Comparison of ENCODE assay signal across 15 cellular contexts in genomic region chr5:74848553-74849025, GRCh38. TPM values are rescaled to one million over a fixed set of nuclear protein-coding genes. Genes with fewer than 3 reads are reported as not detected.
"Had no signal": no experiment of that assay in that cellular context is flagged by ENCODE, and none has a peak within 500 bp of the region (broad histone marks: within the 10 kb centered on the region; RNA-seq: fewer than 3 reads in every experiment).

No MANE protein-coding gene starts in this region.

- H3K27ac ChIP-seq: ascending aorta, breast epithelium, gastroesophageal sphincter, heart left ventricle, upper lobe of right lung had no signal

- H3K4me3 ChIP-seq: ascending aorta, breast epithelium, gastroesophageal sphincter, heart left ventricle, upper lobe of right lung had no signal

- H3K27me3 Mint-ChIP-seq: activated CD4-positive, alpha-beta T cell treated with anti-CD3 and anti-CD28 coated beads, Interleukin-2, amount 10 ng/mL, durations not matched to agents 24 days and 14 days; memory B cell; stimulated activated naive B cell treated with anti-CD40 and anti-IgM and Interleukin-4, amounts not matched to agents 10 μg/mL and 1 μg/mL and 100 μg/mL, for 72 hours had no signal

- H3K4me3 Mint-ChIP-seq: activated CD4-positive, alpha-beta T cell treated with anti-CD3 and anti-CD28 coated beads, Interleukin-2, amount 10 ng/mL, durations not matched to agents 24 days and 14 days; activated CD8-positive, alpha-beta T cell treated with anti-CD3 and anti-CD28 coated beads, Interleukin-2, amount 10 ng/mL, durations not matched to agents 7 days and 5 days; activated naive CD4-positive, alpha-beta T cell treated with anti-CD3 and anti-CD28 coated beads for 36 hours; activated T-cell treated with anti-CD3 and anti-CD28 coated beads, Interleukin-2, amount 50 U/mL, for 4 hours; immature natural killer cell; memory B cell; stimulated activated naive B cell treated with anti-CD40 and anti-IgM and Interleukin-4, amounts not matched to agents 10 μg/mL and 1 μg/mL and 100 μg/mL, for 72 hours had no signal

- H3K36me3 ChIP-seq: ascending aorta, breast epithelium, gastroesophageal sphincter, heart left ventricle, upper lobe of right lung had no signal

- H3K27ac Mint-ChIP-seq: activated CD4-positive, alpha-beta T cell treated with anti-CD3 and anti-CD28 coated beads, Interleukin-2, amount 10 ng/mL, durations not matched to agents 24 days and 14 days; activated CD8-positive, alpha-beta T cell treated with anti-CD3 and anti-CD28 coated beads, Interleukin-2, amount 10 ng/mL, durations not matched to agents 7 days and 5 days; activated naive CD4-positive, alpha-beta T cell treated with anti-CD3 and anti-CD28 coated beads for 36 hours; memory B cell; stimulated activated naive B cell treated with anti-CD40 and anti-IgM and Interleukin-4, amounts not matched to agents 10 μg/mL and 1 μg/mL and 100 μg/mL, for 72 hours had no signal

- DNase-seq: activated CD4-positive, alpha-beta T cell treated with anti-CD3 and anti-CD28 coated beads, Interleukin-2, amount 10 ng/mL, durations not matched to agents 24 days and 14 days; activated CD8-positive, alpha-beta T cell treated with anti-CD3 and anti-CD28 coated beads, Interleukin-2, amount 10 ng/mL, durations not matched to agents 7 days and 5 days; activated naive CD4-positive, alpha-beta T cell treated with anti-CD3 and anti-CD28 coated beads for 36 hours; activated T-cell treated with anti-CD3 and anti-CD28 coated beads, Interleukin-2, amount 50 U/mL, for 4 hours; effector CD4-positive, alpha-beta T cell; heart left ventricle; immature natural killer cell; stimulated activated naive B cell treated with anti-CD40 and anti-IgM and Interleukin-4, amounts not matched to agents 10 μg/mL and 1 μg/mL and 100 μg/mL, for 72 hours; T1000; upper lobe of right lung had no signal

- H3K4me1 ChIP-seq: ascending aorta, gastroesophageal sphincter, upper lobe of right lung had no signal

- ATAC-seq: activated CD8-positive, alpha-beta T cell treated with anti-CD3 and anti-CD28 coated beads, Interleukin-2, amount 10 ng/mL, durations not matched to agents 7 days and 5 days; activated T-cell treated with anti-CD3 and anti-CD28 coated beads, Interleukin-2, amount 50 U/mL, for 4 hours; esophagus mucosa; gastroesophageal sphincter; heart left ventricle; stimulated activated naive B cell treated with anti-CD40 and anti-IgM and Interleukin-4, amounts not matched to agents 10 μg/mL and 1 μg/mL and 100 μg/mL, for 72 hours; upper lobe of right lung had no signal

- H3K27me3 ChIP-seq: ascending aorta, breast epithelium, gastroesophageal sphincter, heart left ventricle, upper lobe of right lung had no signal

- H3K36me3 Mint-ChIP-seq: immature natural killer cell, memory B cell had no signal

- H3K9me3 Mint-ChIP-seq: activated CD4-positive, alpha-beta T cell treated with anti-CD3 and anti-CD28 coated beads, Interleukin-2, amount 10 ng/mL, durations not matched to agents 24 days and 14 days; activated naive CD4-positive, alpha-beta T cell treated with anti-CD3 and anti-CD28 coated beads for 36 hours; activated T-cell treated with anti-CD3 and anti-CD28 coated beads, Interleukin-2, amount 50 U/mL, for 4 hours; immature natural killer cell; memory B cell; stimulated activated naive B cell treated with anti-CD40 and anti-IgM and Interleukin-4, amounts not matched to agents 10 μg/mL and 1 μg/mL and 100 μg/mL, for 72 hours had no signal

- H3K9me3 ChIP-seq: ascending aorta, breast epithelium, gastroesophageal sphincter, heart left ventricle, upper lobe of right lung had no signal

RNA-seq across cellular contexts. Expression of gene FAM169A, which starts 17.6 kb away (rescaled TPM):
- total RNA-seq: ascending aorta had no signal
